ENCODE assay signal across 10 cellular contexts in the genomic region with DNA sequence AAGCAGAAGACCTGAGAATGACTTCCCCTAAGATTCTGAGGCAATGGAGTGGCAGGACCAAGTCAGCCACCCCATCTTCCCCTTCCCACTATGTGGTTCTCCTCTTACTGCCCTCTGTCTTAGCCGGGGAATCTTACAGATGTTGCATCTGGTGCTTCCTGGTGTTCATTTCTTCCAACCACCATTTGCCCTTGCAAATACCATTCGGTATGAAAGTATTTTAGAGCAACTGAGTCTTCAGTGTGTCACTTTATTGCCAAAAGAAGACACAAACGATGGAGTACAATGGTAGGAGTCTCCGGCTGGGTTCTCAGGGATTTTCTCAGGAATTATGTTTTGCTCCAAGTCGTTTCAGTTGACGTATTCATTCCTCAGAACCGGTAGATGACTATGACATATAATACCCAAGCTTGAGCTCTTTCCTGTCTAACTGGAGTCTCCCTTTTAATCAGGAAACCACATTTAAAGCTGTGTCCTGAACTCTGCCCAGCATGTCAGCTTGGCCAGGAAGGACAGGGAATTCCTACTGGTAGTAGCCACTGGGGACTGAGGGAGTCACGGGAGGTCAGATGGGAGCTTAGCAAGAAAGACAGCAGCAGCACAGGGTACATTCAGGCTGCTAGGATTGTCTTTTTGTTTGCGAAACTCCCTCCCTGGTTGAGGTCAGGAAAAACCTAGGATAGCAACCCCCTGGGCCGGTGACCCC.
DNase-seq lines count a peak whose midpoint lies in the region; ATAC-seq and TF ChIP-seq lines count a peak whose summit lies in the region.
"Had no signal": no experiment of that assay in that cellular context is flagged by ENCODE, and none has a peak within 500 bp of the region (broad histone marks: within the 10 kb centered on the region; RNA-seq: fewer than 3 reads in every experiment).

No MANE protein-coding gene starts in this region.

- intact Hi-C loops in left lung (cut with DNase I), result no loop called here

- TF ChIP-seq CTCF in coronary artery (IDR thresholded peaks at IDR 0.05) (no peak), left lung (IDR thresholded peaks at IDR 0.05) (no peak), thoracic aorta (IDR thresholded peaks at IDR 0.05) (no peak)

- H3K4me1 ChIP-seq in HUES48 (ENCODE audit: control insufficient read depth, insufficient read depth, low read length) (peaks cover 52% of the 10 kb centered on the region), left lung (peaks cover 14 to 34% of the 10 kb centered on the region in 2 donors), thoracic aorta (ENCODE audit: control insufficient read depth in 1 of 2, low read depth in 2 of 2) (peaks cover 43 to 59% of the 10 kb centered on the region in 2 donors)

- DNase-seq in coronary artery (ENCODE audit: low spot score), result no peak
- DNase-seq in left lung, result no peak
- DNase-seq in thoracic aorta (ENCODE audit: low spot score), result no peak
- no peak for DNase-seq in RPMI8226
- no peak for DNase-seq in stimulated activated CD4-positive, alpha-beta T cell treated with anti-CD3 and anti-CD28 coated beads, Interleukin-4, amount 100 ng/mL, for 1 hour
- no peak for DNase-seq in COR-L47 (lab: John Stamatoyannopoulos, UW)
- DNase-seq: amygdala had no signal

- no peak overlapping the region for H3K9ac ChIP-seq in HUES48 (ENCODE audit: low read depth, low read length)

- H3K4me3 ChIP-seq in HUES48 (ENCODE audit: low read depth, low read length), result no peak overlapping the region
- peak overlapping the region; percentile 8 for H3K4me3 ChIP-seq in coronary artery
- no peak overlapping the region for H3K4me3 ChIP-seq in left lung
- H3K4me3 ChIP-seq in thoracic aorta, result no peak overlapping the region
- H3K4me3 ChIP-seq: skin epidermis had no signal

- H3K27me3 ChIP-seq in HUES48 (ENCODE audit: control insufficient read depth, insufficient read depth, low read length) (no peaks in the 10 kb centered on the region), left lung (no peaks in the 10 kb centered on the region), thoracic aorta (replicated peaks; ENCODE audit: insufficient read depth) (no peaks in the 10 kb centered on the region)

- H3K9me3 ChIP-seq in HUES48 (ENCODE audit: control insufficient read depth, insufficient read depth, low read length) (no peaks in the 10 kb centered on the region), left lung (no peaks in the 10 kb centered on the region), thoracic aorta (no peaks in the 10 kb centered on the region)

- H3K27ac ChIP-seq in HUES48 (ENCODE audit: low read depth, low read length) (peak overlapping the region; percentile 29), coronary artery (peak overlapping the region; percentile 89 to 90), left lung (peak overlapping the region; percentile 48 to 93), thoracic aorta (peak overlapping the region; percentile 90)

- ATAC-seq in left lung (peak; percentile 8), thoracic aorta (ENCODE audit: insufficient number of reproducible peaks, low FRiP score, low read depth) (peak; percentile 19), HG02870 (IDR thresholded peaks at IDR 0.05; ENCODE audit: unreplicated experiment) (no peak)

- no peaks in the 10 kb centered on the region for H3K36me3 ChIP-seq in HUES48 (ENCODE audit: control insufficient read depth, insufficient read depth, low read length)
- no peaks in the 10 kb centered on the region for H3K36me3 ChIP-seq in left lung
- H3K36me3 ChIP-seq in thoracic aorta, result no peaks in the 10 kb centered on the region

Comparison
In these comparisons a context has a peak if more than half of its experiments do, and no peak if none do; other contexts are left out.
1. H3K27ac ChIP-seq: peak in every context shown above with its lines; median percentile 90 in thoracic aorta; 90 in coronary artery; 70 in left lung; 29 in HUES48.